In the genomic region with DNA sequence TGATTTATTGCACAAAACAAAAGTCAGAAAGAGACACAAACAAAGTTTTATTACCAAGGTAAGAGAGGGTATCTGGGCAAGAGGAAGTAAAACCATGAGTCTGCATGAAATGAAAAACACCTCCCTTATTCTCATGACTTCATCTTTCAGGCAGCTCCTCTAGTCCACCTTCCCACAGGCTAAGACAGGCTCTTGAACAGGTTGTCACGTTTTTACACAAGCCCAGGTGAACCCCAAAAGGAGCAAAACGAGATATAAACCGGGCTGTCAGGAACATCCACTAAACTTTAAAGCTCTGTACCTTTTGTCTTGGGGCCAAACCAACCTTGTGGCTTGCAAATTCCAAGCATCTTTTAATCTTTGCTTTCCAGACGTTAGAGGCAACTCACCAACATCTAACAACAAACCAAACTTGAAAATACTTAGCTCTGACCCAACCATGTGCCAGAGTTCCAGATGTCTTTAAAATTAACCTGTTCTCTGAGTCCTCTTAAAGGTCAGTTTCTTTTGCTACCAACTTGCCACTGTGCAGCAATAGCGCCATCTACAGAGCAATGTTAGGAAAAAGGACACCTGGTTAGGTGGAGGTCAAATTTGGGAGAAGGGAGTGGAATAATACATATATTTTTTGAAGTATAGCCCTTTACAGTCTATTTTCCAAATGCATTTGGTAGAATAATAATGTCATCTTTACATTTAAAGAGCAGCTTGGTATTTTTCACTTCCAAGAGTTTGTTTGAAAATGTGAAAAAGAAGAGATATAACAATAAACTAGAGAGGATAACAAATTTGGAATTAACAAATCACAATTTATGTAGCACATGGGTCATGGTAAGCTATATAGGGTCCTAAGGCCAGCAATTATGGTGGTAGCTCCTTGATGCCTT, we compare ENCODE assay signal across 8 cellular contexts.
A peak's percentile ranks its signal among the peaks of the same experiment; 100 is the strongest.
DNase-seq lines count a peak whose midpoint lies in the region; TF ChIP-seq lines count a peak whose summit lies in the region.

No MANE protein-coding gene starts in this region.

- DNase-seq in A172 (ENCODE audit: low spot score) = peak; percentile 61
- DNase-seq in GM12865 (ENCODE audit: low read depth) = peak; percentile 81
- DNase-seq in LNCaP clone FGC (ENCODE audit: low read depth) = peak; percentile 1
- DNase-seq in UCSD-AML1 (lab: John Stamatoyannopoulos, UW; ENCODE audit: unreplicated experiment) = peak; percentile 11
- DNase-seq in epithelial cell of proximal tubule (ENCODE audit: low read depth) = peak; percentile 22
- DNase-seq in retinal pigment epithelial cell (ENCODE audit: low read depth) = peak; percentile 6
- no peak for DNase-seq in NCI-H2029 (lab: John Stamatoyannopoulos, UW)

- H3K4me1 ChIP-seq in HEK293 (ENCODE audit: control insufficient read depth, insufficient read depth, low read length) = no peaks in the 10 kb centered on the region

- peak; percentile 84 for TF ChIP-seq CTCF in GM12865 (IDR thresholded peaks at IDR 0.05; ENCODE audit: insufficient read depth, low read depth, low read length, missing control alignments)
- TF ChIP-seq CTCF in HEK293 (tag by site-specific recombination; IDR thresholded peaks at IDR 0.05) = no peak
- TF ChIP-seq CTCF in LNCaP clone FGC (IDR thresholded peaks at IDR 0.05; ENCODE audit: control insufficient read depth, extremely low read depth, insufficient read depth) = peak; percentile 57
- peak; percentile 97 for TF ChIP-seq CTCF in epithelial cell of proximal tubule (conservative IDR thresholded peaks at IDR 0.05; ENCODE audit: low read depth, low read length)
- TF ChIP-seq CTCF in retinal pigment epithelial cell (conservative IDR thresholded peaks at IDR 0.05; ENCODE audit: low read depth, low read length) = peak; percentile 86

- H3K27ac ChIP-seq in HEK293 (ENCODE audit: extremely low read depth, low read depth, low read length) = no peak overlapping the region

- CTCF ChIA-PET in HEK293 (lab: Yijun Ruan, JAX) = interaction anchor here (0.5 to 2.2 kb wide), 33 partner anchors 9 to 1154 kb away, joined by 3 to 19 read pairs (median 3); no protein-coding TSS in a partner anchor

- POLR2A ChIA-PET in HEK293 (lab: Yijun Ruan, JAX) = no interaction called here

- no peaks in the 10 kb centered on the region for H3K9me3 ChIP-seq in HEK293 (ENCODE audit: control insufficient read depth, insufficient read depth, low read depth, low read length)

- no peaks in the 10 kb centered on the region for H3K36me3 ChIP-seq in HEK293 (ENCODE audit: control insufficient read depth in 2 of 2, insufficient read depth in 1 of 2, low read length in 2 of 2)

- no peak overlapping the region for H3K4me3 ChIP-seq in GM12865 (ENCODE audit: low read depth, low read length)
- H3K4me3 ChIP-seq in HEK293 (ENCODE audit: low read depth, low read length) = no peak overlapping the region
- no peak overlapping the region for H3K4me3 ChIP-seq in LNCaP clone FGC (ENCODE audit: low read depth, low read length)
- no peak overlapping the region for H3K4me3 ChIP-seq in epithelial cell of proximal tubule (ENCODE audit: low read depth, low read length)
- H3K4me3 ChIP-seq in retinal pigment epithelial cell (ENCODE audit: low read length) = no peak overlapping the region

TF ChIP-seq in HEK293, 187 proteins besides CTCF, POLR2A, EP300 and RAD21:
- TF ChIP-seq, protein P1, sequence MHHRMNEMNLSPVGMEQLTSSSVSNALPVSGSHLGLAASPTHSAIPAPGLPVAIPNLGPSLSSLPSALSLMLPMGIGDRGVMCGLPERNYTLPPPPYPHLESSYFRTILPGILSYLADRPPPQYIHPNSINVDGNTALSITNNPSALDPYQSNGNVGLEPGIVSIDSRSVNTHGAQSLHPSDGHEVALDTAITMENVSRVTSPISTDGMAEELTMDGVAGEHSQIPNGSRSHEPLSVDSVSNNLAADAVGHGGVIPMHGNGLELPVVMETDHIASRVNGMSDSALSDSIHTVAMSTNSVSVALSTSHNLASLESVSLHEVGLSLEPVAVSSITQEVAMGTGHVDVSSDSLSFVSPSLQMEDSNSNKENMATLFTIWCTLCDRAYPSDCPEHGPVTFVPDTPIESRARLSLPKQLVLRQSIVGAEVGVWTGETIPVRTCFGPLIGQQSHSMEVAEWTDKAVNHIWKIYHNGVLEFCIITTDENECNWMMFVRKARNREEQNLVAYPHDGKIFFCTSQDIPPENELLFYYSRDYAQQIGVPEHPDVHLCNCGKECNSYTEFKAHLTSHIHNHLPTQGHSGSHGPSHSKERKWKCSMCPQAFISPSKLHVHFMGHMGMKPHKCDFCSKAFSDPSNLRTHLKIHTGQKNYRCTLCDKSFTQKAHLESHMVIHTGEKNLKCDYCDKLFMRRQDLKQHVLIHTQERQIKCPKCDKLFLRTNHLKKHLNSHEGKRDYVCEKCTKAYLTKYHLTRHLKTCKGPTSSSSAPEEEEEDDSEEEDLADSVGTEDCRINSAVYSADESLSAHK (tag by site-specific recombination; IDR thresholded peaks at IDR 0.05) = peak; percentile 71
- TF ChIP-seq SALL2 (tag by site-specific recombination; IDR thresholded peaks at IDR 0.05; ENCODE audit: borderline replicate concordance) (no peak), ZNF76 (tag by site-specific recombination; IDR thresholded peaks at IDR 0.05; ENCODE audit: borderline replicate concordance, low read depth) (no peak), ZNF654 (tag by site-specific recombination; IDR thresholded peaks at IDR 0.05; ENCODE audit: low read depth) (peak; percentile 82)
- TF ChIP-seq, protein P2, sequence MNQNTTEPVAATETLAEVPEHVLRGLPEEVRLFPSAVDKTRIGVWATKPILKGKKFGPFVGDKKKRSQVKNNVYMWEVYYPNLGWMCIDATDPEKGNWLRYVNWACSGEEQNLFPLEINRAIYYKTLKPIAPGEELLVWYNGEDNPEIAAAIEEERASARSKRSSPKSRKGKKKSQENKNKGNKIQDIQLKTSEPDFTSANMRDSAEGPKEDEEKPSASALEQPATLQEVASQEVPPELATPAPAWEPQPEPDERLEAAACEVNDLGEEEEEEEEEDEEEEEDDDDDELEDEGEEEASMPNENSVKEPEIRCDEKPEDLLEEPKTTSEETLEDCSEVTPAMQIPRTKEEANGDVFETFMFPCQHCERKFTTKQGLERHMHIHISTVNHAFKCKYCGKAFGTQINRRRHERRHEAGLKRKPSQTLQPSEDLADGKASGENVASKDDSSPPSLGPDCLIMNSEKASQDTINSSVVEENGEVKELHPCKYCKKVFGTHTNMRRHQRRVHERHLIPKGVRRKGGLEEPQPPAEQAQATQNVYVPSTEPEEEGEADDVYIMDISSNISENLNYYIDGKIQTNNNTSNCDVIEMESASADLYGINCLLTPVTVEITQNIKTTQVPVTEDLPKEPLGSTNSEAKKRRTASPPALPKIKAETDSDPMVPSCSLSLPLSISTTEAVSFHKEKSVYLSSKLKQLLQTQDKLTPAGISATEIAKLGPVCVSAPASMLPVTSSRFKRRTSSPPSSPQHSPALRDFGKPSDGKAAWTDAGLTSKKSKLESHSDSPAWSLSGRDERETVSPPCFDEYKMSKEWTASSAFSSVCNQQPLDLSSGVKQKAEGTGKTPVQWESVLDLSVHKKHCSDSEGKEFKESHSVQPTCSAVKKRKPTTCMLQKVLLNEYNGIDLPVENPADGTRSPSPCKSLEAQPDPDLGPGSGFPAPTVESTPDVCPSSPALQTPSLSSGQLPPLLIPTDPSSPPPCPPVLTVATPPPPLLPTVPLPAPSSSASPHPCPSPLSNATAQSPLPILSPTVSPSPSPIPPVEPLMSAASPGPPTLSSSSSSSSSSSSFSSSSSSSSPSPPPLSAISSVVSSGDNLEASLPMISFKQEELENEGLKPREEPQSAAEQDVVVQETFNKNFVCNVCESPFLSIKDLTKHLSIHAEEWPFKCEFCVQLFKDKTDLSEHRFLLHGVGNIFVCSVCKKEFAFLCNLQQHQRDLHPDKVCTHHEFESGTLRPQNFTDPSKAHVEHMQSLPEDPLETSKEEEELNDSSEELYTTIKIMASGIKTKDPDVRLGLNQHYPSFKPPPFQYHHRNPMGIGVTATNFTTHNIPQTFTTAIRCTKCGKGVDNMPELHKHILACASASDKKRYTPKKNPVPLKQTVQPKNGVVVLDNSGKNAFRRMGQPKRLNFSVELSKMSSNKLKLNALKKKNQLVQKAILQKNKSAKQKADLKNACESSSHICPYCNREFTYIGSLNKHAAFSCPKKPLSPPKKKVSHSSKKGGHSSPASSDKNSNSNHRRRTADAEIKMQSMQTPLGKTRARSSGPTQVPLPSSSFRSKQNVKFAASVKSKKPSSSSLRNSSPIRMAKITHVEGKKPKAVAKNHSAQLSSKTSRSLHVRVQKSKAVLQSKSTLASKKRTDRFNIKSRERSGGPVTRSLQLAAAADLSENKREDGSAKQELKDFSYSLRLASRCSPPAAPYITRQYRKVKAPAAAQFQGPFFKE (tag by site-specific recombination; IDR thresholded peaks at IDR 0.05; ENCODE audit: borderline replicate concordance) = no peak
